Comparison of ENCODE assay signal across 24 cellular contexts in the genomic region with DNA sequence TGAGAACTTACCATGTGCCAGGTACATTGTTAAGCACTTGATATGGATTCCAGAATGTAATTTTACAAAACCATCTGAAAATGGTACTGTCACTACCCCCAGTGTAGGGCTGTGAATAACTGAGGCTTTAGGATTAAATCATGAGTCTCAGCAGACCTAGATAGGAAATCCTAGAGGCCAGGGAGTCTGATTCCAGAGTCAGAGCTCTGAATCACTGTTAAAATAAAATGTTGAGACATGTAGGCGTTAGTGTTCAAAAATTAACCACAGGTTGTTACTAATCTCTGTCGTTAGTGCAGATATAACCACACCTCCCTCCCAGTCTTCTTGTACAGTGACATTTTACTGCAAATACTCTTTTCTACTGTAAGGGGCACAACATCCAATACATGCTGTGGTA.
DNase-seq lines count a peak whose midpoint lies in the region; ATAC-seq and TF ChIP-seq lines count a peak whose summit lies in the region.
"Had no signal": no experiment of that assay in that cellular context is flagged by ENCODE, and none has a peak within 500 bp of the region (broad histone marks: within the 10 kb centered on the region; RNA-seq: fewer than 3 reads in every experiment).

No MANE protein-coding gene starts in this region.

- intact Hi-C loops in IMR-90 (cut with micrococcal nuclease) (no loop called here), left colon (cut with DNase I, micrococcal nuclease) (no loop called here)

- no peak for TF ChIP-seq RAD21 in IMR-90 (IDR thresholded peaks at IDR 0.05; ENCODE audit: low read length)

- no peaks in the 10 kb centered on the region for H3K4me1 ChIP-seq in IMR-90 (ENCODE audit: control insufficient read depth, insufficient read depth, low read length)
- H3K4me1 ChIP-seq: right lobe of liver, testis had no signal

- H3K4me3 Mint-ChIP-seq in chondrocyte (ENCODE audit: unreplicated experiment) = no peak overlapping the region
- H3K4me3 Mint-ChIP-seq: activated CD8-positive, alpha-beta T cell treated with anti-CD3 and anti-CD28 coated beads, Interleukin-2, amount 10 ng/mL, durations not matched to agents 7 days and 5 days; activated naive CD4-positive, alpha-beta T cell treated with anti-CD3 and anti-CD28 coated beads, Interleukin-2, amount 50 U/mL, for 24 hours; activated T-cell treated with anti-CD3 and anti-CD28 coated beads, Interleukin-2, amount 50 U/mL, for 4 hours; stimulated activated effector memory CD8-positive, alpha-beta T cell treated with anti-CD3 and anti-CD28 coated beads, Interleukin-12 subunit alpha, Interleukin-12 subunit beta, amount 100 ng/mL, for 72 hours; T-helper 2 cell treated with Interferon-gamma antibody and Interleukin-4, amounts not matched to agents 5 μg/mL and 100 μg/mL, for 36 hours had no signal

- H2BK5ac ChIP-seq in IMR-90 (ENCODE audit: low read depth, low read length, poor library complexity, severe bottlenecking) = no peak overlapping the region

- H3K4me1 Mint-ChIP-seq in chondrocyte (ENCODE audit: low read depth) = no peaks in the 10 kb centered on the region
- H3K4me1 Mint-ChIP-seq: activated naive CD4-positive, alpha-beta T cell treated with anti-CD3 and anti-CD28 coated beads, Interleukin-2, amount 50 U/mL, for 24 hours; stimulated activated effector memory CD8-positive, alpha-beta T cell treated with anti-CD3 and anti-CD28 coated beads, Interleukin-12 subunit alpha, Interleukin-12 subunit beta, amount 100 ng/mL, for 72 hours had no signal

- H4K5ac ChIP-seq in IMR-90 (ENCODE audit: low read depth, low read length) = no peak overlapping the region

- no peaks in the 10 kb centered on the region for H4K20me1 ChIP-seq in IMR-90 (ENCODE audit: insufficient read depth, low read length)

- H3K27me3 Mint-ChIP-seq in chondrocyte (ENCODE audit: low read depth) = peaks cover 2% of the 10 kb centered on the region
- H3K27me3 Mint-ChIP-seq: activated naive CD4-positive, alpha-beta T cell treated with anti-CD3 and anti-CD28 coated beads, Interleukin-2, amount 50 U/mL, for 24 hours had no signal

- POLR2A ChIA-PET in IMR-90 (lab: Charles Lee; ENCODE audit: unreplicated experiment) = no interaction called here

- CTCF ChIA-PET in IMR-90 (lab: Yijun Ruan, JAX) = no interaction called here

- no peaks in the 10 kb centered on the region for H3K79me1 ChIP-seq in IMR-90 (ENCODE audit: low read depth in 1 of 2, low read length in 2 of 2)

- no peak overlapping the region for H3K56ac ChIP-seq in IMR-90 (ENCODE audit: extremely low read depth, insufficient read depth, low read length)

- no CpG with 5 or more reads among the region's 2 CpGs for WGBS in IMR-90 (ENCODE audit: extremely low coverage in 2 of 2, insufficient read length in 1 of 2), 2 experiments

- H3K4ac ChIP-seq in IMR-90 (ENCODE audit: low read depth, low read length) = no peak overlapping the region

- ATAC-seq in IMR-90 (ENCODE audit: low read depth) = peak; percentile 17
- no peak for ATAC-seq in HG03139 (IDR thresholded peaks at IDR 0.05; ENCODE audit: unreplicated experiment)
- no peak for ATAC-seq in left colon
- ATAC-seq: activated CD8-positive, alpha-beta T cell treated with anti-CD3 and anti-CD28 coated beads, Interleukin-2, amount 10 ng/mL, durations not matched to agents 7 days and 5 days; activated T-cell treated with anti-CD3 and anti-CD28 coated beads, Interleukin-2, amount 50 U/mL, for 4 hours; esophagus mucosa; K562; right lobe of liver; stimulated activated effector memory CD8-positive, alpha-beta T cell treated with anti-CD3 and anti-CD28 coated beads, Interleukin-12 subunit alpha, Interleukin-12 subunit beta, amount 100 ng/mL, for 72 hours had no signal

- dilution Hi-C loops in IMR-90 (cut with HindIII; ENCODE audit: low sequenced_read_pairs, unreplicated experiment) = no loop called here

- no peak overlapping the region for H3K4me2 ChIP-seq in IMR-90 (ENCODE audit: low read depth, low read length)

- H3K9ac ChIP-seq in IMR-90 (ENCODE audit: low read depth, low read length) = no peak overlapping the region

- TF ChIP-seq POLR2A in IMR-90 (IDR thresholded peaks at IDR 0.05; ENCODE audit: low read depth, low read length) = no peak

- no peak overlapping the region for H4K8ac ChIP-seq in IMR-90 (ENCODE audit: low read depth in 2 of 2, low read length in 2 of 2)

- H3K27me3 ChIP-seq in IMR-90 (ENCODE audit: control insufficient read depth, insufficient read depth, low read length) = no peaks in the 10 kb centered on the region
- H3K27me3 ChIP-seq: cardiac muscle cell, right lobe of liver, testis had no signal

- H3K14ac ChIP-seq in IMR-90 (replicated peaks; ENCODE audit: low read depth, low read length) = no peak overlapping the region

- no peaks in the 10 kb centered on the region for H3K36me3 Mint-ChIP-seq in chondrocyte (ENCODE audit: low read depth)
- H3K36me3 Mint-ChIP-seq: activated naive CD4-positive, alpha-beta T cell treated with anti-CD3 and anti-CD28 coated beads, Interleukin-2, amount 50 U/mL, for 24 hours; stimulated activated effector memory CD8-positive, alpha-beta T cell treated with anti-CD3 and anti-CD28 coated beads, Interleukin-12 subunit alpha, Interleukin-12 subunit beta, amount 100 ng/mL, for 72 hours had no signal

- in situ Hi-C loops in IMR-90 (cut with MboI; ENCODE audit: low sequenced_read_pairs) = no loop called here

- no peaks in the 10 kb centered on the region for H3K36me3 ChIP-seq in IMR-90 (ENCODE audit: control insufficient read depth, insufficient read depth, low read length)
- H3K36me3 ChIP-seq: cardiac muscle cell, right lobe of liver had no signal

- no peak overlapping the region for H2AFZ ChIP-seq in IMR-90 (replicated peaks; ENCODE audit: low read length, poor library complexity)

- H2BK20ac ChIP-seq in IMR-90 (ENCODE audit: low read depth, low read length) = no peak overlapping the region

- H3K9me1 ChIP-seq in IMR-90 (ENCODE audit: insufficient read depth, low read length) = no peaks in the 10 kb centered on the region

- no peak overlapping the region for H4K91ac ChIP-seq in IMR-90 (ENCODE audit: insufficient read depth, low read depth, low read length)

- no peak overlapping the region for H2BK15ac ChIP-seq in IMR-90 (ENCODE audit: low read depth, low read length)

- H3K23ac ChIP-seq in IMR-90 (ENCODE audit: low read depth, low read length) = no peak overlapping the region

- DNase-seq in IMR-90 (peak; percentile 41), RPMI7951 (ENCODE audit: low read depth) (peak; percentile 3), epithelial cell of prostate (ENCODE audit: low read depth, low spot score) (peak; percentile 22), retinal pigment epithelial cell (ENCODE audit: low read depth) (peak; percentile 38), chondrocyte (ENCODE audit: low spot score) (no peak), left colon (no peak)
- DNase-seq: activated CD4-positive, CD25-positive, alpha-beta regulatory T cell; activated CD8-positive, alpha-beta T cell treated with anti-CD3 and anti-CD28 coated beads, Interleukin-2, amount 10 ng/mL, durations not matched to agents 7 days and 5 days; activated T-cell treated with anti-CD3 and anti-CD28 coated beads, Interleukin-2, amount 50 U/mL, for 4 hours; Calu3; EL; glutamatergic neuron; NCI-H1092; NCI-H2029 treated with DMSO at 0.1 percent for 48 hours; NCI-H446 treated with DMSO at 0.1 percent for 48 hours; right lobe of liver; testis had no signal

- H2BK120ac ChIP-seq in IMR-90 (ENCODE audit: low read depth, low read length) = no peak overlapping the region

- no TSS peak for BruUV-seq in IMR-90 (replicated peaks; lab: Mats Ljungman, UMichigan)

- H2AK5ac ChIP-seq in IMR-90 (ENCODE audit: low read depth, low read length) = no peak overlapping the region

- no peak for TF ChIP-seq CTCF in IMR-90 (conservative IDR thresholded peaks at IDR 0.05; ENCODE audit: low read depth, low read length)
- no peak for TF ChIP-seq CTCF in retinal pigment epithelial cell (conservative IDR thresholded peaks at IDR 0.05; ENCODE audit: low read depth, low read length)
- no peak for TF ChIP-seq CTCF in chondrocyte (IDR thresholded peaks at IDR 0.05)

- no peak overlapping the region for H2AK9ac ChIP-seq in IMR-90 (replicated peaks; ENCODE audit: low read depth, low read length, poor library complexity)

- no peaks in the 10 kb centered on the region for H3K9me3 ChIP-seq in IMR-90 (ENCODE audit: control insufficient read depth, insufficient read depth, low read length)
- H3K9me3 ChIP-seq: right lobe of liver, testis had no signal

- no peaks in the 10 kb centered on the region for H3K9me3 Mint-ChIP-seq in chondrocyte (ENCODE audit: low read depth)
- H3K9me3 Mint-ChIP-seq: activated naive CD4-positive, alpha-beta T cell treated with anti-CD3 and anti-CD28 coated beads, Interleukin-2, amount 50 U/mL, for 24 hours; T-helper 2 cell treated with Interferon-gamma antibody and Interleukin-4, amounts not matched to agents 5 μg/mL and 100 μg/mL, for 36 hours had no signal

- H3K27ac Mint-ChIP-seq in chondrocyte (ENCODE audit: unreplicated experiment) = no peak overlapping the region
- H3K27ac Mint-ChIP-seq: activated CD8-positive, alpha-beta T cell treated with anti-CD3 and anti-CD28 coated beads, Interleukin-2, amount 10 ng/mL, durations not matched to agents 7 days and 5 days; activated naive CD4-positive, alpha-beta T cell treated with anti-CD3 and anti-CD28 coated beads, Interleukin-2, amount 50 U/mL, for 24 hours; stimulated activated effector memory CD8-positive, alpha-beta T cell treated with anti-CD3 and anti-CD28 coated beads, Interleukin-12 subunit alpha, Interleukin-12 subunit beta, amount 100 ng/mL, for 72 hours; T-helper 2 cell treated with Interferon-gamma antibody and Interleukin-4, amounts not matched to agents 5 μg/mL and 100 μg/mL, for 36 hours had no signal

- H3K27ac ChIP-seq in IMR-90 (ENCODE audit: insufficient read depth, low read length) (no peak overlapping the region), epithelial cell of prostate (peak overlapping the region; percentile 12)
- H3K27ac ChIP-seq: cardiac muscle cell, right lobe of liver, testis had no signal

- H3K4me3 ChIP-seq in IMR-90 (ENCODE audit: insufficient read depth, low read depth, low read length) = no peak overlapping the region
- no peak overlapping the region for H3K4me3 ChIP-seq in retinal pigment epithelial cell (ENCODE audit: low read length)
- H3K4me3 ChIP-seq: cardiac muscle cell, K562, right lobe of liver, testis had no signal

- no peak overlapping the region for H3K18ac ChIP-seq in IMR-90 (ENCODE audit: low read depth, low read length)

TF ChIP-seq in IMR-90, 13 proteins besides CTCF, POLR2A, EP300 and RAD21:
- TF ChIP-seq RCOR1 (IDR thresholded peaks at IDR 0.05; ENCODE audit: insufficient replicate concordance, low read length) (no peak), USF2 (IDR thresholded peaks at IDR 0.05; ENCODE audit: low read depth, low read length) (no peak), NFE2L2 (IDR thresholded peaks at IDR 0.05; ENCODE audit: low read depth, low read length) (no peak), MAFK (IDR thresholded peaks at IDR 0.05; ENCODE audit: low read depth, low read length) (no peak)

Comparison
In these comparisons a context has a peak if more than half of its experiments do, and no peak if none do; other contexts are left out.
1. DNase-seq: peak in IMR-90 (single experiment), RPMI7951 (single experiment), epithelial cell of prostate (single experiment) and retinal pigment epithelial cell (single experiment); none in chondrocyte (single experiment) and left colon (0 of 2).